Comparison of ENCODE assay signal across 10 cellular contexts in the genomic region with DNA sequence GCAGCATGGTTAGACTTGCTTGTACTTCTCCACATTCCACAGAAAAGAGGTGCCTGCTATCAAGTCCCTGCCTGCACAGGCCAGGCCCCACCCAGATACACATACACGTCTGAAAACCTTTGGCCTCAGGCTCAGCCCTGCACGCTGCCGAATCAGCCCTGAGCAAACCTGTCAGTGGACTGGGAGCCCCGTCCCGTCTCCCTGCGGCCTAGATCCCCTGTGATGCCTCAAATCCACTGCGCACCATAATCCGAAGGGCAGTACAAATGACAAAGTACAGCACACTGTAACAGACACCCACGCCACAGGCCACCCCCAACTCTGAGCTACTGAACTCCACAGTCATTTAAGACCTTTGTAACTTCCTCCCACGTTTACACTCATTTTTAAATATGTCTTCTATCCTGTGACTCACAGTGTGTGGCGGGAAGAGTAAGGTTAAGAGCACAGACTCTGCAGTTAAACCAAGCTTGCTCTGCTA.
DNase-seq lines count a peak whose midpoint lies in the region; ATAC-seq lines count a peak whose summit lies in the region.
"Had no signal": no experiment of that assay in that cellular context is flagged by ENCODE, and none has a peak within 500 bp of the region (broad histone marks: within the 10 kb centered on the region; RNA-seq: fewer than 3 reads in every experiment).

No MANE protein-coding gene starts in this region.

- H2BK12ac ChIP-seq in neuronal stem cell (ENCODE audit: low read length) = no peak overlapping the region

- no peak overlapping the region for H2AFZ ChIP-seq in neuronal stem cell (ENCODE audit: low read length)

- H2BK15ac ChIP-seq in neuronal stem cell (ENCODE audit: low read length) = no peak overlapping the region

- H3K4me2 ChIP-seq in neuronal stem cell (ENCODE audit: insufficient read depth, low read length, poor library complexity, severe bottlenecking) = no peak overlapping the region

- H3K9me3 Mint-ChIP-seq in activated T-cell treated with anti-CD3 and anti-CD28 coated beads, Interleukin-2, amount 50 U/mL, for 72 hours = no peaks in the 10 kb centered on the region

- peak; percentile 55 for ATAC-seq in GM21447 (IDR thresholded peaks at IDR 0.05; ENCODE audit: unreplicated experiment)
- peak; percentile 95 for ATAC-seq in activated T-cell treated with anti-CD3 and anti-CD28 coated beads, Interleukin-2, amount 50 U/mL, for 72 hours (replicated peaks in 1 of 2)

- peaks cover 68% of the 10 kb centered on the region for H3K4me1 Mint-ChIP-seq in activated T-cell treated with anti-CD3 and anti-CD28 coated beads, Interleukin-2, amount 50 U/mL, for 72 hours (ENCODE audit: low read depth)

- H4K91ac ChIP-seq in neuronal stem cell (ENCODE audit: low read depth, low read length, poor library complexity) = no peak overlapping the region

- peak overlapping the region; percentile 48 for H3K27ac Mint-ChIP-seq in activated T-cell treated with anti-CD3 and anti-CD28 coated beads, Interleukin-2, amount 50 U/mL, for 72 hours

- H3K9me3 ChIP-seq in neuronal stem cell (replicated peaks in 1 of 2; ENCODE audit: control insufficient read depth in 2 of 2, insufficient read depth in 1 of 2, low read depth in 1 of 2, low read length in 2 of 2) = peaks cover 0 to 7% of the 10 kb centered on the region in 2 donors

- no peaks in the 10 kb centered on the region for H3K4me1 ChIP-seq in neuronal stem cell (ENCODE audit: control insufficient read depth in 2 of 2, insufficient read depth in 1 of 2, low read depth in 1 of 2, low read length in 2 of 2)

- no peaks in the 10 kb centered on the region for H3K36me3 ChIP-seq in neuronal stem cell (replicated peaks in 1 of 2; ENCODE audit: control insufficient read depth in 2 of 2, insufficient read depth in 2 of 2, low read length in 2 of 2)

- H3K79me1 ChIP-seq in neuronal stem cell (ENCODE audit: low read depth, low read length) = peaks cover 1% of the 10 kb centered on the region

- H3K14ac ChIP-seq in neuronal stem cell (ENCODE audit: low read length) = peak overlapping the region; percentile 74

- H3K4me3 Mint-ChIP-seq in activated T-cell treated with anti-CD3 and anti-CD28 coated beads, Interleukin-2, amount 50 U/mL, for 72 hours = peak overlapping the region; percentile 77 to 78

- H3K36me3 Mint-ChIP-seq in activated T-cell treated with anti-CD3 and anti-CD28 coated beads, Interleukin-2, amount 50 U/mL, for 72 hours (ENCODE audit: insufficient read depth in 2 of 2) = peaks cover 4 to 11% of the 10 kb centered on the region in 2 donors

- H3K9ac ChIP-seq in neuronal stem cell (ENCODE audit: low read depth, low read length, poor library complexity) = no peak overlapping the region

- H3K4ac ChIP-seq in neuronal stem cell (ENCODE audit: low read length) = no peak overlapping the region

- H2BK120ac ChIP-seq in neuronal stem cell (ENCODE audit: low read depth, low read length) = no peak overlapping the region

- H3K23ac ChIP-seq in neuronal stem cell (ENCODE audit: low read depth, low read length, poor library complexity) = no peak overlapping the region

- no peaks in the 10 kb centered on the region for H3K27me3 ChIP-seq in neuronal stem cell (ENCODE audit: control insufficient read depth in 3 of 3, insufficient read depth in 3 of 3, low read depth in 1 of 3, low read length in 3 of 3)

- H3K27ac ChIP-seq in neuronal stem cell (replicated peaks; ENCODE audit: low read length) = no peak overlapping the region

- whole genome bisulfite sequencing in neuronal stem cell (ENCODE audit: extremely low coverage in 2 of 2, insufficient read length in 2 of 2, insufficient replicate concordance in 1 of 2), 2 donors = no CpG with 5 or more reads among the region's 11 CpGs

- H3K4me3 ChIP-seq in neuronal stem cell (ENCODE audit: low read length in 2 of 2) = no peak overlapping the region
- H3K4me3 ChIP-seq: skin epidermis had no signal

- no peak overlapping the region for H2AK5ac ChIP-seq in neuronal stem cell (ENCODE audit: low read depth, low read length)

- DNase-seq in Daoy (ENCODE audit: low read depth) (peak; percentile 78), HT1080 (ENCODE audit: low read depth) (peak; percentile 74), neuronal stem cell (ENCODE audit: low spot score) (no peak), GDM1 (lab: John Stamatoyannopoulos, UW) (no peak), NCI-H1436 (lab: John Stamatoyannopoulos, UW) (no peak), dedifferentiated amniotic fluid mesenchymal stem cell (ENCODE audit: extremely low spot score) (no peak)
- peak; percentile 72 to 76 for DNase-seq in activated T-cell treated with anti-CD3 and anti-CD28 coated beads, Interleukin-2, amount 50 U/mL, for 72 hours

- no peak overlapping the region for H3K18ac ChIP-seq in neuronal stem cell (ENCODE audit: low read length)

- H3K27me3 Mint-ChIP-seq in activated T-cell treated with anti-CD3 and anti-CD28 coated beads, Interleukin-2, amount 50 U/mL, for 72 hours (ENCODE audit: low read depth) = peaks cover 14% of the 10 kb centered on the region
- H3K27me3 Mint-ChIP-seq: brain had no signal

- H4K8ac ChIP-seq in neuronal stem cell (ENCODE audit: low read depth, low read length) = no peak overlapping the region

- H2BK5ac ChIP-seq in neuronal stem cell (ENCODE audit: low read length) = no peak overlapping the region

Comparison
In these comparisons a context has a peak if more than half of its experiments do, and no peak if none do; other contexts are left out.
1. DNase-seq: peak in Daoy (single experiment), HT1080 (single experiment) and activated T-cell treated with anti-CD3 and anti-CD28 coated beads, Interleukin-2, amount 50 U/mL, for 72 hours (2 of 2); none in neuronal stem cell (single experiment), GDM1 (single experiment), NCI-H1436 (single experiment) and dedifferentiated amniotic fluid mesenchymal stem cell (single experiment).